In genomic region chr7:512146-512510, GRCh38 we compare ENCODE assay signal across 1 cellular context.
TF ChIP-seq lines count a peak whose summit lies in the region.

No MANE protein-coding gene starts in this region.

TF ChIP-seq in K562, 482 proteins besides CTCF, POLR2A, EP300 and RAD21 (continued from another document):
- 0 out of 2 replicates have a peak, but pooled peaks have one; percentile 27 for TF ChIP-seq ZBTB33 (CRISPR knock-in tag; IDR thresholded peaks at IDR 0.05)
